ENCODE assay signal across 24 cellular contexts in genomic region chr4:83558059-83558648, GRCh38. TPM values are rescaled to one million over a fixed set of nuclear protein-coding genes. Genes with fewer than 3 reads are reported as not detected.
A peak's percentile ranks its signal among the peaks of the same experiment; 100 is the strongest.
DNase-seq lines count a peak whose midpoint lies in the region; ATAC-seq and TF ChIP-seq lines count a peak whose summit lies in the region.
"Had no signal": no experiment of that assay in that cellular context is flagged by ENCODE, and none has a peak within 500 bp of the region (broad histone marks: within the 10 kb centered on the region; RNA-seq: fewer than 3 reads in every experiment).

No MANE protein-coding gene starts in this region.

- no peak for DNase-seq in activated T-cell treated with anti-CD3 and anti-CD28 coated beads, Interleukin-2, amount 50 U/mL, for 72 hours
- no peak for DNase-seq in activated T-cell treated with anti-CD3 and anti-CD28 coated beads for 4 hours
- no peak for DNase-seq in HCT116 (ENCODE audit: low read depth, low spot score)
- DNase-seq in gastrocnemius medialis = no peak
- no peak for DNase-seq in NCI-H2171 treated with DMSO at 0.1 percent for 48 hours (lab: John Stamatoyannopoulos, UW)
- DNase-seq in stimulated activated CD4-positive, alpha-beta T cell treated with anti-CD3 and anti-CD28 coated beads, Interleukin-2, amount 100 ng/mL, for 24 hours = no peak
- DNase-seq in transverse colon = no peak
- DNase-seq: activated CD8-positive, alpha-beta memory T cell treated with anti-CD3 and anti-CD28 coated beads, Interleukin-2, amount 50 U/mL, for 48 hours; activated gamma-delta T cell treated with Interleukin-2 at 50 U/mL for 16 hours; body of pancreas; cerebellar nuclear complex; dorsolateral prefrontal cortex; left cardiac atrium; mammary epithelial cell; MM.1S; NCI-H2029; right lobe of liver; RPMI8226; stimulated activated CD4-positive, alpha-beta T cell treated with anti-CD3 and anti-CD28 coated beads, Interleukin-4, amount 100 ng/mL, for 1 hour; T-helper 17 cell had no signal

- H3K4me3 ChIP-seq in HCT116 (replicated peaks in 1 of 2; ENCODE audit: low read depth in 1 of 2, low read length in 2 of 2) (no peak overlapping the region), gastrocnemius medialis (no peak overlapping the region), transverse colon (no peak overlapping the region)
- H3K4me3 ChIP-seq: body of pancreas, dorsolateral prefrontal cortex, neural progenitor cell, right lobe of liver, suprapubic skin had no signal

- TF ChIP-seq RAD21 in HCT116 (IDR thresholded peaks at IDR 0.05; ENCODE audit: low read depth) = no peak

- WGBS in transverse colon (ENCODE audit: low coverage in 1 of 2), 2 donors = 79 to 89% methylated on average over 3 to 5 of the region's 5 CpGs

- H3K36me3 Mint-ChIP-seq in activated T-cell treated with anti-CD3 and anti-CD28 coated beads, Interleukin-2, amount 50 U/mL, for 72 hours (ENCODE audit: insufficient read depth in 2 of 2) = no peaks in the 10 kb centered on the region
- H3K36me3 Mint-ChIP-seq in activated T-helper 17 cell treated with anti-CD3 and anti-CD28 coated beads, Interleukin-2, amount 50 U/mL, for 72 hours (ENCODE audit: low read depth) = no peaks in the 10 kb centered on the region
- H3K36me3 Mint-ChIP-seq: neural progenitor cell had no signal

- H3K9me3 ChIP-seq in HCT116 (ENCODE audit: control insufficient read depth in 1 of 2, insufficient read depth in 1 of 2, low read depth in 1 of 2, low read length in 2 of 2) (no peaks in the 10 kb centered on the region), gastrocnemius medialis (no peaks in the 10 kb centered on the region), transverse colon (no peaks in the 10 kb centered on the region)
- H3K9me3 ChIP-seq: body of pancreas, right lobe of liver, suprapubic skin had no signal

- intact Hi-C loops in HCT116 (cut with micrococcal nuclease) = no loop called here
- intact Hi-C loops in gastrocnemius medialis (cut with DNase I; ENCODE audit: low total_unique reads) = no loop called here
- intact Hi-C loops in transverse colon (cut with DNase I; ENCODE audit: low total_unique reads) = no loop called here

- peak overlapping the region; percentile 6 to 65 for H3K4me3 Mint-ChIP-seq in activated T-cell treated with anti-CD3 and anti-CD28 coated beads, Interleukin-2, amount 50 U/mL, for 72 hours
- H3K4me3 Mint-ChIP-seq in activated T-helper 17 cell treated with anti-CD3 and anti-CD28 coated beads, Interleukin-2, amount 50 U/mL, for 72 hours = peak overlapping the region; percentile 41
- H3K4me3 Mint-ChIP-seq: neural progenitor cell, T-helper 17 cell had no signal

- H3K9me2 ChIP-seq in HCT116 (ENCODE audit: insufficient read depth) = no peaks in the 10 kb centered on the region

- peaks cover 37% of the 10 kb centered on the region for H3K79me2 ChIP-seq in HCT116 (ENCODE audit: insufficient read depth, low read length)

- TF ChIP-seq POLR2A in HCT116 (IDR thresholded peaks at IDR 0.05; ENCODE audit: borderline replicate concordance, extremely low read depth, insufficient read depth, insufficient read length) (no peak), gastrocnemius medialis (IDR thresholded peaks at IDR 0.05) (no peak), transverse colon (IDR thresholded peaks at IDR 0.05) (no peak)

- POLR2A ChIA-PET in HCT116 (lab: Charles Lee) = no interaction called here

- no peaks in the 10 kb centered on the region for H3K36me3 ChIP-seq in HCT116 (ENCODE audit: control insufficient read depth in 1 of 2, insufficient read depth in 2 of 2, low read length in 2 of 2)
- no peaks in the 10 kb centered on the region for H3K36me3 ChIP-seq in gastrocnemius medialis
- no peaks in the 10 kb centered on the region for H3K36me3 ChIP-seq in transverse colon
- H3K36me3 ChIP-seq: neural progenitor cell, right lobe of liver, suprapubic skin had no signal

- TF ChIP-seq EP300 in transverse colon (IDR thresholded peaks at IDR 0.05; ENCODE audit: low read depth) = no peak

- peaks cover 45 to 80% of the 10 kb centered on the region in 2 experiments for H3K4me1 ChIP-seq in HCT116 (ENCODE audit: control insufficient read depth in 1 of 2, insufficient read depth in 2 of 2, low read length in 2 of 2)
- peaks cover 44 to 48% of the 10 kb centered on the region in 2 donors for H3K4me1 ChIP-seq in gastrocnemius medialis
- peaks cover 0 to 23% (median 0%) of the 10 kb centered on the region in 4 donors for H3K4me1 ChIP-seq in transverse colon
- H3K4me1 ChIP-seq: body of pancreas, neural progenitor cell had no signal

- H3K27me3 ChIP-seq in HCT116 (ENCODE audit: insufficient read depth, low read length) (no peaks in the 10 kb centered on the region), gastrocnemius medialis (no peaks in the 10 kb centered on the region), transverse colon (no peaks in the 10 kb centered on the region)
- H3K27me3 ChIP-seq: body of pancreas, dorsolateral prefrontal cortex, neural progenitor cell, right lobe of liver, suprapubic skin had no signal

- no peaks in the 10 kb centered on the region for H3K27me3 Mint-ChIP-seq in activated T-cell treated with anti-CD3 and anti-CD28 coated beads, Interleukin-2, amount 50 U/mL, for 72 hours (ENCODE audit: low read depth)
- no peaks in the 10 kb centered on the region for H3K27me3 Mint-ChIP-seq in activated T-helper 17 cell treated with anti-CD3 and anti-CD28 coated beads, Interleukin-2, amount 50 U/mL, for 72 hours
- H3K27me3 Mint-ChIP-seq: T-helper 17 cell had no signal

- peak overlapping the region; percentile 64 for H3K4me2 ChIP-seq in HCT116 (ENCODE audit: low read length)
- H3K4me2 ChIP-seq: neural progenitor cell had no signal

- H3K27ac Mint-ChIP-seq in activated T-cell treated with anti-CD3 and anti-CD28 coated beads, Interleukin-2, amount 50 U/mL, for 72 hours = peak overlapping the region; percentile 26
- H3K27ac Mint-ChIP-seq in activated T-helper 17 cell treated with anti-CD3 and anti-CD28 coated beads, Interleukin-2, amount 50 U/mL, for 72 hours = peak overlapping the region; percentile 73
- H3K27ac Mint-ChIP-seq: neural progenitor cell, T-helper 17 cell had no signal

- no peak overlapping the region for H3K27ac ChIP-seq in HCT116 (ENCODE audit: low read depth, low read length)
- H3K27ac ChIP-seq in gastrocnemius medialis = peak overlapping the region; percentile 29 to 78 (median 67)
- H3K27ac ChIP-seq in transverse colon = no peak overlapping the region
- H3K27ac ChIP-seq: body of pancreas, neural progenitor cell, right lobe of liver, suprapubic skin had no signal

- in situ Hi-C loops in gastrocnemius medialis (cut with MboI; ENCODE audit: low sequenced_read_pairs in 4 of 4) (no loop called here), transverse colon (cut with MboI; ENCODE audit: low pct_ligation_motif_present in 1 of 4, low pct_unique_long_range_greater_than_20kb in 1 of 4, low sequenced_read_pairs in 3 of 4) (no loop called here)

- no peaks in the 10 kb centered on the region for H3K9me3 Mint-ChIP-seq in activated T-cell treated with anti-CD3 and anti-CD28 coated beads, Interleukin-2, amount 50 U/mL, for 72 hours
- H3K9me3 Mint-ChIP-seq in activated T-helper 17 cell treated with anti-CD3 and anti-CD28 coated beads, Interleukin-2, amount 50 U/mL, for 72 hours = no peaks in the 10 kb centered on the region
- H3K9me3 Mint-ChIP-seq: neural progenitor cell had no signal

- RAD21 ChIA-PET in HCT116 (lab: Charles Lee; ENCODE audit: low non-redundant PET in 1 of 2, low total read pairs in 2 of 2, uncharacterized antibody in 2 of 2, unreplicated experiment in 2 of 2) = no interaction called here

- TF ChIP-seq CTCF in HCT116 (IDR thresholded peaks at IDR 0.05 in 2 of 3, conservative IDR thresholded peaks at IDR 0.05 in 1 of 3; ENCODE audit: borderline replicate concordance in 1 of 3, insufficient read depth in 1 of 3, low read depth in 2 of 3, low read length in 2 of 3) = no peak
- TF ChIP-seq CTCF in gastrocnemius medialis (IDR thresholded peaks at IDR 0.05 in 4 of 5, conservative IDR thresholded peaks at IDR 0.05 in 1 of 5) = no peak
- TF ChIP-seq CTCF in transverse colon (IDR thresholded peaks at IDR 0.05) = no peak

- H2AFZ ChIP-seq in HCT116 (ENCODE audit: low read depth, low read length, poor library complexity, severe bottlenecking) = no peak overlapping the region
- H2AFZ ChIP-seq: neural progenitor cell had no signal

- H3K4me1 Mint-ChIP-seq in activated T-cell treated with anti-CD3 and anti-CD28 coated beads, Interleukin-2, amount 50 U/mL, for 72 hours (ENCODE audit: low read depth) = peaks cover 20% of the 10 kb centered on the region
- H3K4me1 Mint-ChIP-seq in activated T-helper 17 cell treated with anti-CD3 and anti-CD28 coated beads, Interleukin-2, amount 50 U/mL, for 72 hours = peaks cover 23% of the 10 kb centered on the region
- H3K4me1 Mint-ChIP-seq: neural progenitor cell had no signal

- CTCF ChIA-PET in HCT116 (lab: Charles Lee) = no interaction called here

- BruUV-seq in HCT116 (replicated peaks; lab: Mats Ljungman, UMichigan) = no TSS peak

- peak; percentile 52 to 54 for ATAC-seq in activated T-cell treated with anti-CD3 and anti-CD28 coated beads, Interleukin-2, amount 50 U/mL, for 72 hours (replicated peaks in 1 of 2)
- ATAC-seq in HCT116 (peak; percentile 4; the same call in 1 of the 2 replicates), gastrocnemius medialis (no peak)
- ATAC-seq in activated T-helper 17 cell treated with anti-CD3 and anti-CD28 coated beads, Interleukin-2, amount 50 U/mL, for 72 hours (replicated peaks) = peak; percentile 69
- ATAC-seq: body of pancreas, left cardiac atrium, right lobe of liver, T-helper 17 cell had no signal

- no peak overlapping the region for H3K9ac ChIP-seq in HCT116 (ENCODE audit: low read length)
- H3K9ac ChIP-seq: neural progenitor cell had no signal

- H4K20me1 ChIP-seq in HCT116 (ENCODE audit: insufficient read depth) = peaks cover 7% of the 10 kb centered on the region; the same call in 1 of the 2 replicates

TF ChIP-seq in HCT116, 20 proteins besides CTCF, POLR2A, EP300 and RAD21:
- no peak for TF ChIP-seq EZH2 (IDR thresholded peaks at IDR 0.05)
- no peak for TF ChIP-seq ZFX (IDR thresholded peaks at IDR 0.05)
- no peak for TF ChIP-seq POLR2AphosphoS5 (IDR thresholded peaks at IDR 0.05; ENCODE audit: low read depth, low read length)
- TF ChIP-seq FOSL1 (IDR thresholded peaks at IDR 0.05; ENCODE audit: low read depth) = no peak
- TF ChIP-seq ATF3 (IDR thresholded peaks at IDR 0.05) = no peak
- TF ChIP-seq SP1 (IDR thresholded peaks at IDR 0.05; ENCODE audit: low read depth) = no peak
TF ChIP-seq in HCT116: peak in this region for 0.

RNA-seq across cellular contexts. Expression of gene GPAT3, which starts 22.2 kb away (rescaled TPM):
- 1 to 10 TPM; 1.2 to 5.1 TPM for total RNA-seq in activated T-cell treated with anti-CD3 and anti-CD28 coated beads, Interleukin-2, amount 50 U/mL, for 72 hours
- 36.7 TPM for total RNA-seq in HCT116 (2021; ENCODE audit: unreplicated experiment)
- polyA plus RNA-seq in HCT116 (2012) = 12.4 and 18.9 TPM in 2 replicates
- total RNA-seq in activated T-helper 17 cell treated with anti-CD3 and anti-CD28 coated beads, Interleukin-2, amount 50 U/mL, for 72 hours = 1 to 10 TPM; 5.6 to 8.8 TPM
- 100 to 1,000 TPM in 1 of 4 donors, 10 to 100 TPM in 2, 1 to 10 TPM in 1; 9.5 to 183 (median 26.5) TPM for total RNA-seq in gastrocnemius medialis
- total RNA-seq in transverse colon = 10 to 100 TPM in 3 of 4 donors, 1 to 10 TPM in 1; 2.8 to 32.4 (median 22.0) TPM
- total RNA-seq: frontal cortex had no signal

Comparison
In these comparisons a context has a peak if more than half of its experiments do, and no peak if none do; other contexts are left out.
1. ATAC-seq: peak in activated T-cell treated with anti-CD3 and anti-CD28 coated beads, Interleukin-2, amount 50 U/mL, for 72 hours (2 of 2), HCT116 (single experiment) and activated T-helper 17 cell treated with anti-CD3 and anti-CD28 coated beads, Interleukin-2, amount 50 U/mL, for 72 hours (single experiment); none in gastrocnemius medialis (0 of 2).
2. H3K27ac ChIP-seq: peak in gastrocnemius medialis (4 of 4); none in HCT116 (single experiment) and transverse colon (0 of 4).